Comparison of ENCODE assay signal across 22 cellular contexts in genomic region chr22:37141476-37141875, GRCh38. TPM values are rescaled to one million over a fixed set of nuclear protein-coding genes. Genes with fewer than 3 reads are reported as not detected.
DNase-seq lines count a peak whose midpoint lies in the region; ATAC-seq and TF ChIP-seq lines count a peak whose summit lies in the region.
"Had no signal": no experiment of that assay in that cellular context is flagged by ENCODE, and none has a peak within 500 bp of the region (broad histone marks: within the 10 kb centered on the region; RNA-seq: fewer than 3 reads in every experiment).

No MANE protein-coding gene starts in this region.

- H3K9ac ChIP-seq in neuronal stem cell (ENCODE audit: low read depth, low read length, poor library complexity) (no peak overlapping the region), neural progenitor cell (no peak overlapping the region), GM23248 (no peak overlapping the region)

- no peak overlapping the region for H3K4ac ChIP-seq in neuronal stem cell (ENCODE audit: low read length)

- H3K4me3 Mint-ChIP-seq in activated CD4-positive, alpha-beta T cell treated with anti-CD3 and anti-CD28 coated beads, Interleukin-2, amount 10 ng/mL, durations not matched to agents 7 days and 5 days = no peak overlapping the region
- no peak overlapping the region for H3K4me3 Mint-ChIP-seq in effector memory CD8-positive, alpha-beta T cell
- H3K4me3 Mint-ChIP-seq in neural progenitor cell = no peak overlapping the region

- POLR2A ChIA-PET in activated CD4-positive, alpha-beta T cell treated with anti-CD3 and anti-CD28 coated beads, Interleukin-2, amount 10 ng/mL, durations not matched to agents 7 days and 5 days (lab: Charles Lee) = no interaction called here

- H4K8ac ChIP-seq in neuronal stem cell (ENCODE audit: low read depth, low read length) = no peak overlapping the region

- TF ChIP-seq CTCF in neural progenitor cell (IDR thresholded peaks at IDR 0.05) = no peak

- H3K36me3 ChIP-seq in neuronal stem cell (replicated peaks in 1 of 2; ENCODE audit: control insufficient read depth in 2 of 2, insufficient read depth in 2 of 2, low read length in 2 of 2) (no peaks in the 10 kb centered on the region), neural progenitor cell (no peaks in the 10 kb centered on the region), GM23248 (ENCODE audit: low read depth) (no peaks in the 10 kb centered on the region)
- H3K36me3 ChIP-seq: SJCRH30 had no signal

- H4K20me1 ChIP-seq in neural progenitor cell (ENCODE audit: low read depth) (no peaks in the 10 kb centered on the region), GM23248 (ENCODE audit: insufficient read depth) (no peaks in the 10 kb centered on the region)

- H3K9me2 ChIP-seq in GM23248 (ENCODE audit: insufficient read depth) = no peaks in the 10 kb centered on the region

- peak overlapping the region; percentile 15 for H2AK5ac ChIP-seq in neuronal stem cell (ENCODE audit: low read depth, low read length)

- H3K36me3 Mint-ChIP-seq in activated CD4-positive, alpha-beta T cell treated with anti-CD3 and anti-CD28 coated beads, Interleukin-2, amount 10 ng/mL, durations not matched to agents 7 days and 5 days (ENCODE audit: low read depth) = peaks cover 59% of the 10 kb centered on the region
- peaks cover 92% of the 10 kb centered on the region for H3K36me3 Mint-ChIP-seq in effector memory CD8-positive, alpha-beta T cell (ENCODE audit: insufficient read depth)
- H3K36me3 Mint-ChIP-seq in neural progenitor cell = no peaks in the 10 kb centered on the region

- H3K9me3 ChIP-seq in neuronal stem cell (replicated peaks in 1 of 2; ENCODE audit: control insufficient read depth in 2 of 2, insufficient read depth in 1 of 2, low read depth in 1 of 2, low read length in 2 of 2) = no peaks in the 10 kb centered on the region
- no peaks in the 10 kb centered on the region for H3K9me3 ChIP-seq in neural progenitor cell (ENCODE audit: low read depth)
- no peaks in the 10 kb centered on the region for H3K9me3 ChIP-seq in GM23248 (ENCODE audit: low read depth)
- H3K9me3 ChIP-seq: SJCRH30 had no signal

- CTCF ChIA-PET in activated CD4-positive, alpha-beta T cell treated with anti-CD3 and anti-CD28 coated beads, Interleukin-2, amount 10 ng/mL, durations not matched to agents 7 days and 5 days (lab: Charles Lee) = interaction anchor here (0.9 to 1.2 kb wide), 3 partner anchors 17 to 26 kb away, joined by 3 to 4 read pairs (median 3); no protein-coding TSS in a partner anchor

- H3K9me3 Mint-ChIP-seq in activated CD4-positive, alpha-beta T cell treated with anti-CD3 and anti-CD28 coated beads, Interleukin-2, amount 10 ng/mL, durations not matched to agents 7 days and 5 days = no peaks in the 10 kb centered on the region
- no peaks in the 10 kb centered on the region for H3K9me3 Mint-ChIP-seq in effector memory CD8-positive, alpha-beta T cell
- H3K9me3 Mint-ChIP-seq in neural progenitor cell = no peaks in the 10 kb centered on the region

- no peak overlapping the region for H3K4me3 ChIP-seq in neuronal stem cell (ENCODE audit: low read length in 2 of 2)
- H3K4me3 ChIP-seq in neural progenitor cell = no peak overlapping the region
- no peak overlapping the region for H3K4me3 ChIP-seq in GM23248
- H3K4me3 ChIP-seq: SJCRH30 had no signal

- no peak overlapping the region for H3K14ac ChIP-seq in neuronal stem cell (ENCODE audit: low read length)

- no peak overlapping the region for H2BK120ac ChIP-seq in neuronal stem cell (ENCODE audit: low read depth, low read length)

- H3K4me1 ChIP-seq in neuronal stem cell (ENCODE audit: control insufficient read depth in 2 of 2, insufficient read depth in 1 of 2, low read depth in 1 of 2, low read length in 2 of 2) = peaks cover 6 to 11% of the 10 kb centered on the region in 2 donors
- peaks cover 6% of the 10 kb centered on the region for H3K4me1 ChIP-seq in neural progenitor cell
- H3K4me1 ChIP-seq in GM23248 (ENCODE audit: insufficient read depth) = no peaks in the 10 kb centered on the region
- H3K4me1 ChIP-seq: SJCRH30 had no signal

- H3F3A ChIP-seq in neural progenitor cell (ENCODE audit: low read depth) = no peaks in the 10 kb centered on the region
- no peaks in the 10 kb centered on the region for H3F3A ChIP-seq in GM23248 (ENCODE audit: insufficient read depth)

- peaks cover 0 to 4% (median 0%) of the 10 kb centered on the region in 3 experiments for H3K27me3 ChIP-seq in neuronal stem cell (ENCODE audit: control insufficient read depth in 3 of 3, insufficient read depth in 3 of 3, low read depth in 1 of 3, low read length in 3 of 3)
- no peaks in the 10 kb centered on the region for H3K27me3 ChIP-seq in neural progenitor cell
- peaks cover 25% of the 10 kb centered on the region for H3K27me3 ChIP-seq in GM23248 (replicated peaks; ENCODE audit: insufficient read depth)

- H3K79me1 ChIP-seq in neuronal stem cell (ENCODE audit: low read depth, low read length) = no peaks in the 10 kb centered on the region

- H3K27ac Mint-ChIP-seq in activated CD4-positive, alpha-beta T cell treated with anti-CD3 and anti-CD28 coated beads, Interleukin-2, amount 10 ng/mL, durations not matched to agents 7 days and 5 days = peak overlapping the region; percentile 9
- H3K27ac Mint-ChIP-seq in effector memory CD8-positive, alpha-beta T cell = peak overlapping the region; percentile 25 to 75
- H3K27ac Mint-ChIP-seq in neural progenitor cell = no peak overlapping the region

- ATAC-seq in effector memory CD8-positive, alpha-beta T cell (replicated peaks) = no peak
- ATAC-seq: Panc1 had no signal

- peaks cover 49% of the 10 kb centered on the region for H3K4me1 Mint-ChIP-seq in activated CD4-positive, alpha-beta T cell treated with anti-CD3 and anti-CD28 coated beads, Interleukin-2, amount 10 ng/mL, durations not matched to agents 7 days and 5 days
- H3K4me1 Mint-ChIP-seq in effector memory CD8-positive, alpha-beta T cell (ENCODE audit: low read depth in 2 of 2) = peaks cover 55 to 65% of the 10 kb centered on the region in 2 donors
- peaks cover 28% of the 10 kb centered on the region for H3K4me1 Mint-ChIP-seq in neural progenitor cell

- no peak overlapping the region for H2BK5ac ChIP-seq in neuronal stem cell (ENCODE audit: low read length)

- H2BK12ac ChIP-seq in neuronal stem cell (ENCODE audit: low read length) = no peak overlapping the region

- no peaks in the 10 kb centered on the region for H3K27me3 Mint-ChIP-seq in activated CD4-positive, alpha-beta T cell treated with anti-CD3 and anti-CD28 coated beads, Interleukin-2, amount 10 ng/mL, durations not matched to agents 7 days and 5 days
- H3K27me3 Mint-ChIP-seq in effector memory CD8-positive, alpha-beta T cell = no peaks in the 10 kb centered on the region
- H3K27me3 Mint-ChIP-seq in neural progenitor cell (ENCODE audit: insufficient read depth, low read depth) = peaks cover 12% of the 10 kb centered on the region

- in situ Hi-C loops in ACHN (cut with HindIII; ENCODE audit: low pct_ligation_motif_present, low pct_unique_long_range_greater_than_20kb, low sequenced_read_pairs) = no loop called here
- in situ Hi-C loops in GM23248 (cut with MboI) = no loop called here

- no peak overlapping the region for H4K91ac ChIP-seq in neuronal stem cell (ENCODE audit: low read depth, low read length, poor library complexity)

- WGBS in neuronal stem cell (ENCODE audit: extremely low coverage in 2 of 2, insufficient read length in 2 of 2, insufficient replicate concordance in 1 of 2), 2 donors = no CpG with 5 or more reads among the region's 10 CpGs
- WGBS in GM23248 (ENCODE audit: low coverage in 1 of 2, low lambda C conversion rate in 2 of 2, missing lambda C conversion rate in 2 of 2), 2 experiments = 68 to 70% methylated on average over 10 of the region's 10 CpGs

- no peak overlapping the region for H3K4me2 ChIP-seq in neuronal stem cell (ENCODE audit: insufficient read depth, low read length, poor library complexity, severe bottlenecking)
- H3K4me2 ChIP-seq in neural progenitor cell = no peak overlapping the region
- H3K4me2 ChIP-seq in GM23248 (ENCODE audit: unreplicated experiment) = no peak overlapping the region

- H2AFZ ChIP-seq in neuronal stem cell (ENCODE audit: low read length) (no peak overlapping the region), neural progenitor cell (replicated peaks) (no peak overlapping the region), GM23248 (no peak overlapping the region)

- DNase-seq in activated CD4-positive, alpha-beta T cell treated with anti-CD3 and anti-CD28 coated beads, Interleukin-2, amount 10 ng/mL, durations not matched to agents 7 days and 5 days = no peak
- no peak for DNase-seq in activated CD4-positive, alpha-beta T cell treated with anti-CD3 and anti-CD28 coated beads for 48 hours
- peak; percentile 9 for DNase-seq in ACHN
- DNase-seq in effector memory CD8-positive, alpha-beta T cell = no peak
- DNase-seq in neuronal stem cell (ENCODE audit: low spot score) = no peak
- no peak for DNase-seq in neural progenitor cell (ENCODE audit: low spot score)
- no peak for DNase-seq in GM23248
- DNase-seq: 8988T; AML-193; GOT3; NCI-H1105; NCI-H146; NCI-H2029; NCI-H2227 treated with DMSO at 0.1 percent for 48 hours; NCI-H510A treated with DMSO at 0.1 percent for 48 hours; NCI-H748 treated with DMSO at 0.1 percent for 48 hours; NK-92 treated with Interleukin-12 subunit alpha and Interleukin-12 subunit beta, amount 100 ng/mL, for 24 hours had no signal

- H3K79me2 ChIP-seq in neural progenitor cell (ENCODE audit: low read depth) = no peaks in the 10 kb centered on the region
- H3K79me2 ChIP-seq in GM23248 (ENCODE audit: insufficient read depth) = no peaks in the 10 kb centered on the region

- H3K18ac ChIP-seq in neuronal stem cell (ENCODE audit: low read length) = peak overlapping the region; percentile 15

- no peak overlapping the region for H3K23ac ChIP-seq in neuronal stem cell (ENCODE audit: low read depth, low read length, poor library complexity)

- H2BK15ac ChIP-seq in neuronal stem cell (ENCODE audit: low read length) = no peak overlapping the region

- H3K27ac ChIP-seq in neuronal stem cell (replicated peaks; ENCODE audit: low read length) (no peak overlapping the region), neural progenitor cell (no peak overlapping the region), GM23248 (no peak overlapping the region)
- H3K27ac ChIP-seq: C4-2B, SJCRH30 had no signal

RNA-seq across cellular contexts. Expression of gene IL2RB, which starts 8.2 kb away (rescaled TPM):
- total RNA-seq in activated CD4-positive, alpha-beta T cell treated with anti-CD3 and anti-CD28 coated beads, Interleukin-2, amount 10 ng/mL, durations not matched to agents 7 days and 5 days = 100 to 1,000 TPM; 100 to 115 TPM
- 0.47 TPM for polyA plus RNA-seq in neuronal stem cell (2013, experiment 1 of 2)
- 0.43 TPM for polyA plus RNA-seq in neuronal stem cell (2013, experiment 2 of 2)
- 0.62 TPM in 1 of 2 replicates, not detected in the other for total RNA-seq in neural progenitor cell (ENCODE audit: low replicate concordance)
- total RNA-seq in GM23248 (2014; rRNA removed; shearing (Covaris generic)) = not detected in 2 replicates
- 0.15 and 0.19 TPM in 2 replicates for polyA plus RNA-seq in GM23248 (2016; fragmentation: Nextera tagmentation; extraction: Ambion mirVana)
- total RNA-seq: Daoy had no signal

RNA-seq across cellular contexts. Expression of gene TMPRSS6, which starts 32.0 kb away (rescaled TPM):
- under 1 TPM; 0.50 to 0.73 TPM for total RNA-seq in activated CD4-positive, alpha-beta T cell treated with anti-CD3 and anti-CD28 coated beads, Interleukin-2, amount 10 ng/mL, durations not matched to agents 7 days and 5 days
- 0.01 TPM for polyA plus RNA-seq in neuronal stem cell (2013, experiment 1 of 2)
- not detected for polyA plus RNA-seq in neuronal stem cell (2013, experiment 2 of 2)
- total RNA-seq in neural progenitor cell (ENCODE audit: low replicate concordance) = not detected in 2 replicates
- not detected in 2 replicates for total RNA-seq in GM23248 (2014; rRNA removed; shearing (Covaris generic))
- 0.05 and 0.08 TPM in 2 replicates for polyA plus RNA-seq in GM23248 (2016; fragmentation: Nextera tagmentation; extraction: Ambion mirVana)
- total RNA-seq: Daoy, SJCRH30 had no signal
- polyA plus RNA-seq: AG04450 had no signal

RNA-seq across cellular contexts. Expression of gene C1QTNF6, which starts 46.6 kb away (rescaled TPM):
- total RNA-seq in activated CD4-positive, alpha-beta T cell treated with anti-CD3 and anti-CD28 coated beads, Interleukin-2, amount 10 ng/mL, durations not matched to agents 7 days and 5 days = 1 to 10 TPM; 7.6 to 8.3 TPM
- polyA plus RNA-seq in neuronal stem cell (2013, experiment 1 of 2) = 17.0 TPM
- polyA plus RNA-seq in neuronal stem cell (2013, experiment 2 of 2) = 18.2 TPM
- total RNA-seq in neural progenitor cell (ENCODE audit: low replicate concordance) = 7.2 and 12.2 TPM in 2 replicates
- total RNA-seq in GM23248 (2014; rRNA removed; shearing (Covaris generic)) = 3.4 and 4.0 TPM in 2 replicates
- 8.9 and 9.8 TPM in 2 replicates for polyA plus RNA-seq in GM23248 (2016; fragmentation: Nextera tagmentation; extraction: Ambion mirVana)

Comparison
In these comparisons a context has a peak if more than half of its experiments do, and no peak if none do; other contexts are left out.
1. RNA of gene IL2RB, which starts 8.2 kb away (total RNA-seq): 100 to 115 TPM in activated CD4-positive, alpha-beta T cell treated with anti-CD3 and anti-CD28 coated beads, Interleukin-2, amount 10 ng/mL, durations not matched to agents 7 days and 5 days; 0.62 TPM in neural progenitor cell and not detected in GM23248; every median in the first group is over 10 times any median in the second.